ENCODE assay signal across 8 cellular contexts in genomic region chr9:136410500-136411287, GRCh38. TPM values are rescaled to one million over a fixed set of nuclear protein-coding genes. Genes with fewer than 3 reads are reported as not detected.
DNase-seq lines count a peak whose midpoint lies in the region; ATAC-seq lines count a peak whose summit lies in the region.

Gene ENTR1 (minus strand): TSS chr9:136410614. CDS start chr9:136410397, 217 bp downstream.
Gene PMPCA (plus strand): TSS chr9:136410658. CDS start chr9:136410669, 11 bp downstream.

- H3K9me3 ChIP-seq in HUES64 (ENCODE audit: insufficient read depth, low read depth, low read length) = no peaks in the 10 kb centered on the region

- peak; percentile 89 for ATAC-seq in GM21423 (IDR thresholded peaks at IDR 0.05; ENCODE audit: unreplicated experiment)

- H3K4me3 ChIP-seq in HUES64 (ENCODE audit: low read length) = peak within 1 kb of the TSS; percentile 83

- DNase-seq in COR-L47 (lab: John Stamatoyannopoulos, UW) (peak; percentile 80), OCI-M1 (lab: John Stamatoyannopoulos, UW) (peak; percentile 93), activated T-cell treated with anti-CD3 and anti-CD28 coated beads for 1 hour (ENCODE audit: low read depth) (peak; percentile 95), epidermal melanocyte (ENCODE audit: insufficient read length, low spot score) (peak; percentile 99), midbrain (lab: John Stamatoyannopoulos, UW) (peak; percentile 93)
- peak; percentile 92 to 93 for DNase-seq in stimulated activated CD8-positive, alpha-beta memory T cell treated with anti-CD3 and anti-CD28 coated beads, Interleukin-15, amount 100 ng/mL, for 4 hours (ENCODE audit: low read depth in 2 of 2)

- H3K9ac ChIP-seq in HUES64 (ENCODE audit: low read depth, low read length) = peak within 1 kb of the TSS; percentile 98

- H3K36me3 ChIP-seq in HUES64 (ENCODE audit: insufficient read depth, low read length) = peaks cover 70% of the 10 kb centered on the region

- H3K27ac ChIP-seq in HUES64 (ENCODE audit: low read depth, low read length) = peak within 1 kb of the TSS; percentile 86

- WGBS in HUES64 = under 1% methylated on average over 83 of the region's 83 CpGs

- H3K27me3 ChIP-seq in HUES64 (ENCODE audit: insufficient read depth, low read length) = no peaks in the 10 kb centered on the region

- peaks cover 6% of the 10 kb centered on the region for H3K4me1 ChIP-seq in HUES64 (ENCODE audit: insufficient read depth, low read length)

RNA-seq across cellular contexts. Expression of gene ENTR1, which starts in this region (rescaled TPM):
- polyA plus RNA-seq in HUES64 (2013, experiment 1 of 2) = 60.6 TPM
- polyA plus RNA-seq in HUES64 (2013, experiment 2 of 2) = 65.8 TPM

RNA-seq across cellular contexts. Expression of gene PMPCA, which starts in this region (rescaled TPM):
- polyA plus RNA-seq in HUES64 (2013, experiment 1 of 2) = 53.5 TPM
- polyA plus RNA-seq in HUES64 (2013, experiment 2 of 2) = 51.3 TPM

Comparison
In these comparisons a context has a peak if more than half of its experiments do, and no peak if none do; other contexts are left out.
1. Peak in every context shown above with its lines: DNase-seq, ATAC-seq, H3K4me3 ChIP-seq and H3K27ac ChIP-seq.